In the genomic region with DNA sequence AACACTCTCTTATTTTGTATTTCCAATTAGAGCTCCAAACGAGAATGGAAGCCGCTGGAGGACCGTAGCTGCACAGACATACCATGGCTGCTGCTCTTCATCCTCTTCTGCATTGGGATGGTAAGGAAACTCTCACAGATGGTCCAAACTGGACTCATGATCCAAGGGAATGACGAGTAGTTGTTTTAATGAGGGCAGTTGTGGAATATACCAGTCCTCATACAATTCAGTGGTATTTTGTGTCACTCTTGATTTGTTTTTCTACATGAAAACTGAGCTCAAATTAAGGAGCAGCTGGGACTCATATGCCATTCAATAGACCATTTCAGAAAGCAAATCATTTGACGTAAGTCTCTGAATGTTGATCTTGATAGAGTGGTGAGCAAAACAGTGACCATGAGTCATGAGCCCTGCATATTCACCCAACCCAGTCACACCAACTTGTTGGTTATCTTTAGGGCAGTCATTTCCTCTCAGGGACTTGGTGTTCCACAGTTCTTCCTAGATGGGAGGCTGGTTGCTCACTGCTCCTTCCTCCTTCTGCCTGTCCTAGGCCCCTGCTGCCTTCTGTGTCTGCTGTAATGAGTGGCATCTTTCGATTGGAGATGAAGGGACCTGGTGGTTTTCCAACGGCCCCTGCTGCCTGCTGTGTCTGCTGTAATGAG, we compare ENCODE assay signal across 8 cellular contexts. TPM values are rescaled to one million over a fixed set of nuclear protein-coding genes. Genes with fewer than 3 reads are reported as not detected.
DNase-seq lines count a peak whose midpoint lies in the region; ATAC-seq, FAIRE-seq and TF ChIP-seq lines count a peak whose summit lies in the region.

No MANE protein-coding gene starts in this region.

- H3K27me3 ChIP-seq in GM23248 (replicated peaks; ENCODE audit: insufficient read depth) (no peaks in the 10 kb centered on the region), RWPE2 (ENCODE audit: insufficient read depth, poor library complexity, severe bottlenecking) (no peaks in the 10 kb centered on the region)

- WGBS in GM23248 (ENCODE audit: low coverage in 1 of 2, low lambda C conversion rate in 2 of 2, missing lambda C conversion rate in 2 of 2), 2 experiments = 64 to 66% methylated on average over 7 of the region's 7 CpGs

- H3K9ac ChIP-seq in GM23248 = peak overlapping the region; percentile 53

- peaks cover 73% of the 10 kb centered on the region for H3K79me2 ChIP-seq in GM23248 (ENCODE audit: insufficient read depth)

- no peaks in the 10 kb centered on the region for H3K9me2 ChIP-seq in GM23248 (ENCODE audit: insufficient read depth)

- in situ Hi-C loops in GM23248 (cut with MboI) = no loop called here

- H3K4me2 ChIP-seq in GM23248 (ENCODE audit: unreplicated experiment) = peak overlapping the region; percentile 65

- peaks cover 49% of the 10 kb centered on the region for H3F3A ChIP-seq in GM23248 (ENCODE audit: insufficient read depth)

- H3K27ac ChIP-seq in GM23248 = peak overlapping the region; percentile 97
- H3K27ac ChIP-seq in RWPE2 (ENCODE audit: poor library complexity, severe bottlenecking) = peak overlapping the region; percentile 6

- H3K9me3 ChIP-seq in GM23248 (ENCODE audit: low read depth) (no peaks in the 10 kb centered on the region), RWPE2 (ENCODE audit: severe bottlenecking) (no peaks in the 10 kb centered on the region)

- peak overlapping the region; percentile 52 for H2AFZ ChIP-seq in GM23248

- H3K36me3 ChIP-seq in GM23248 (ENCODE audit: low read depth) (no peaks in the 10 kb centered on the region), RWPE2 (ENCODE audit: low read depth) (peaks cover 13% of the 10 kb centered on the region; the same call in 1 of the 2 replicates)

- TF ChIP-seq CTCF in RWPE2 (IDR thresholded peaks at IDR 0.05; ENCODE audit: poor library complexity, severe bottlenecking) (no peak), fibroblast of mammary gland (conservative IDR thresholded peaks at IDR 0.05; ENCODE audit: control insufficient read depth, insufficient read depth, low read depth, low read length) (no peak), retinal pigment epithelial cell (conservative IDR thresholded peaks at IDR 0.05; ENCODE audit: low read depth, low read length) (no peak), D721Med (IDR thresholded peaks at IDR 0.05; ENCODE audit: insufficient read depth, missing control alignments) (no peak)

- no peaks in the 10 kb centered on the region for H4K20me1 ChIP-seq in GM23248 (ENCODE audit: insufficient read depth)

- peak; percentile 94 for DNase-seq in GM23248
- DNase-seq in RWPE2 (ENCODE audit: low spot score) = no peak
- DNase-seq in fibroblast of mammary gland (ENCODE audit: low read depth) = peak; percentile 99
- peak; percentile 98 for DNase-seq in retinal pigment epithelial cell (ENCODE audit: low read depth)
- DNase-seq in D721Med (ENCODE audit: insufficient read length, low spot score) = no peak
- DNase-seq in NCI-H1048 (lab: John Stamatoyannopoulos, UW) = no peak
- DNase-seq in activated CD4-positive, alpha-beta T cell treated with anti-CD3 and anti-CD28 coated beads, Interleukin-2, amount 50 U/mL, for 4 hours = no peak

- ATAC-seq in RWPE2 (ENCODE audit: low read depth) = peak; percentile 88
- ATAC-seq in GM18870 (IDR thresholded peaks at IDR 0.05; ENCODE audit: unreplicated experiment) = no peak

- 0 out of 2 replicates have a peak overlapping the region, but pooled peaks have one; percentile 25 for H3K4me3 ChIP-seq in GM23248
- no peak overlapping the region for H3K4me3 ChIP-seq in RWPE2 (ENCODE audit: severe bottlenecking)
- H3K4me3 ChIP-seq in fibroblast of mammary gland (ENCODE audit: control insufficient read depth, low read depth, low read length) = no peak overlapping the region
- no peak overlapping the region for H3K4me3 ChIP-seq in retinal pigment epithelial cell (ENCODE audit: low read length)

- no peak for FAIRE-seq in D721Med (lab: Jason Lieb, UNC)

- peaks cover 51% of the 10 kb centered on the region for H3K4me1 ChIP-seq in GM23248 (ENCODE audit: insufficient read depth)
- peaks cover 16% of the 10 kb centered on the region for H3K4me1 ChIP-seq in RWPE2 (ENCODE audit: insufficient read depth, poor library complexity, severe bottlenecking)

RNA-seq across cellular contexts. Expression of a gene that starts 54.9 kb away (rescaled TPM):
- 52.6 and 54.6 TPM in 2 replicates for total RNA-seq in GM23248 (2014; rRNA removed; shearing (Covaris generic))
- 27.8 and 30.4 TPM in 2 replicates for polyA plus RNA-seq in GM23248 (2016; fragmentation: Nextera tagmentation; extraction: Ambion mirVana)

Comparison
In these comparisons a context has a peak if more than half of its experiments do, and no peak if none do; other contexts are left out.
1. DNase-seq: peak in GM23248 (single experiment), fibroblast of mammary gland (single experiment) and retinal pigment epithelial cell (single experiment); none in RWPE2 (single experiment), D721Med (single experiment), NCI-H1048 (single experiment) and activated CD4-positive, alpha-beta T cell treated with anti-CD3 and anti-CD28 coated beads, Interleukin-2, amount 50 U/mL, for 4 hours (0 of 2).